In genomic region chr5:16924201-16924600, GRCh38 we compare ENCODE assay signal across 21 cellular contexts. TPM values are rescaled to one million over a fixed set of nuclear protein-coding genes. Genes with fewer than 3 reads are reported as not detected.
DNase-seq lines count a peak whose midpoint lies in the region; ATAC-seq, FAIRE-seq and TF ChIP-seq lines count a peak whose summit lies in the region.
"Had no signal": no experiment of that assay in that cellular context is flagged by ENCODE, and none has a peak within 500 bp of the region (broad histone marks: within the 10 kb centered on the region; RNA-seq: fewer than 3 reads in every experiment).

No MANE protein-coding gene starts in this region.

- no TSS peak for BruUV-seq in IMR-90 (replicated peaks; lab: Mats Ljungman, UMichigan)

- H2BK15ac ChIP-seq in IMR-90 (ENCODE audit: low read depth, low read length): no peak overlapping the region

- H3K27me3 ChIP-seq in IMR-90 (ENCODE audit: control insufficient read depth, insufficient read depth, low read length): no peaks in the 10 kb centered on the region
- no peaks in the 10 kb centered on the region for H3K27me3 ChIP-seq in small intestine (ENCODE audit: control insufficient read depth in 2 of 2, insufficient read depth in 2 of 2, low read length in 2 of 2)
- H3K27me3 ChIP-seq: SJSA1 had no signal

- TF ChIP-seq CTCF in IMR-90 (conservative IDR thresholded peaks at IDR 0.05; ENCODE audit: low read depth, low read length) (no peak), WTC11 (IDR thresholded peaks at IDR 0.05) (no peak)

- H2AFZ ChIP-seq in IMR-90 (replicated peaks; ENCODE audit: low read length, poor library complexity): no peak overlapping the region
- H2AFZ ChIP-seq: GM23338 had no signal

- no peak for FAIRE-seq in small intestine (lab: Jason Lieb, UNC)
- FAIRE-seq: D721Med, GM12891 had no signal

- H3K9me3 Mint-ChIP-seq in WTC11: no peaks in the 10 kb centered on the region
- H3K9me3 Mint-ChIP-seq: GM23338 had no signal

- WGBS in IMR-90 (ENCODE audit: extremely low coverage in 2 of 2, insufficient read length in 1 of 2), 2 experiments: 47% methylated on average over 2 of the region's 8 CpGs; no CpG with 5 or more reads in 1 of the 2 experiments
- WGBS in small intestine, 3 donors: 47 to 67% (median 52%) methylated on average over 8 of the region's 8 CpGs

- TF ChIP-seq POLR2A in IMR-90 (IDR thresholded peaks at IDR 0.05; ENCODE audit: low read depth, low read length): no peak

- in situ Hi-C loops in IMR-90 (cut with MboI; ENCODE audit: low sequenced_read_pairs): no loop called here

- H3K36me3 ChIP-seq in IMR-90 (ENCODE audit: control insufficient read depth, insufficient read depth, low read length): peaks cover 9% of the 10 kb centered on the region
- H3K36me3 ChIP-seq in small intestine (ENCODE audit: control insufficient read depth in 2 of 2, insufficient read depth in 2 of 2, low read length in 2 of 2): no peaks in the 10 kb centered on the region

- TF ChIP-seq RAD21 in IMR-90 (IDR thresholded peaks at IDR 0.05; ENCODE audit: low read length): no peak

- 0 out of 2 replicates have a peak overlapping the region, but pooled peaks have one; percentile 10 for H3K4me2 ChIP-seq in IMR-90 (ENCODE audit: low read depth, low read length)
- H3K4me2 ChIP-seq: GM23338 had no signal

- CTCF ChIA-PET in IMR-90 (lab: Yijun Ruan, JAX) (no interaction called here), WTC11 (lab: Charles Lee) (no interaction called here)

- intact Hi-C loops in IMR-90 (cut with micrococcal nuclease): no loop called here

- H3K27me3 Mint-ChIP-seq in WTC11 (ENCODE audit: low read depth): peaks cover 3% of the 10 kb centered on the region; the same call in 1 of the 2 replicates
- H3K27me3 Mint-ChIP-seq: CD8-positive, alpha-beta memory T cell had no signal

- H3K9me1 ChIP-seq in IMR-90 (ENCODE audit: insufficient read depth, low read length): peaks cover 17% of the 10 kb centered on the region

- H3K4me1 ChIP-seq in IMR-90 (ENCODE audit: control insufficient read depth, insufficient read depth, low read length): peaks cover 4% of the 10 kb centered on the region
- peaks cover 0 to 6% of the 10 kb centered on the region in 2 donors for H3K4me1 ChIP-seq in small intestine (ENCODE audit: control insufficient read depth in 2 of 2, insufficient read depth in 1 of 2, low read depth in 1 of 2, low read length in 1 of 2)

- peaks cover 97% of the 10 kb centered on the region for H4K20me1 ChIP-seq in IMR-90 (ENCODE audit: insufficient read depth, low read length)

- DNase-seq in IMR-90 (no peak), NOMO-1 (lab: John Stamatoyannopoulos, UW; ENCODE audit: unreplicated experiment in 2 of 2) (peak; percentile 47 to 83), WTC11 (ENCODE audit: low spot score) (no peak), small intestine (peak; percentile 50), HCEC 1CT (no peak), SW 1271 (lab: John Stamatoyannopoulos, UW) (no peak), NCI-H524 (lab: John Stamatoyannopoulos, UW) (no peak)
- DNase-seq: C1 segment of cervical spinal cord; CD8-positive, alpha-beta memory T cell; KBM-7; NCI-H1048; NCI-H1436; NCI-H2029; NCI-H2171; NCI-H446; NCI-H69 had no signal

- ATAC-seq in IMR-90 (ENCODE audit: low read depth) (no peak), WTC11 (no peak)
- ATAC-seq: GM23338, HCT116 had no signal

- H3K56ac ChIP-seq in IMR-90 (ENCODE audit: extremely low read depth, insufficient read depth, low read length): no peak overlapping the region

- peaks cover 0 to 47% of the 10 kb centered on the region in 2 experiments; a peak in 2 of 4 replicates for H3K79me1 ChIP-seq in IMR-90 (ENCODE audit: low read depth in 1 of 2, low read length in 2 of 2)

- no peak overlapping the region for H3K4ac ChIP-seq in IMR-90 (ENCODE audit: low read depth, low read length)

- H2BK120ac ChIP-seq in IMR-90 (ENCODE audit: low read depth, low read length): no peak overlapping the region

- H3K4me1 Mint-ChIP-seq in WTC11: peaks cover 6% of the 10 kb centered on the region
- H3K4me1 Mint-ChIP-seq: CD8-positive, alpha-beta memory T cell had no signal

- H4K91ac ChIP-seq in IMR-90 (ENCODE audit: insufficient read depth, low read depth, low read length): no peak overlapping the region

- H4K5ac ChIP-seq in IMR-90 (ENCODE audit: low read depth, low read length): no peak overlapping the region

- H3K9me3 ChIP-seq in IMR-90 (ENCODE audit: control insufficient read depth, insufficient read depth, low read length) (no peaks in the 10 kb centered on the region), small intestine (ENCODE audit: control insufficient read depth, low read depth) (no peaks in the 10 kb centered on the region)
- H3K9me3 ChIP-seq: SJSA1 had no signal

- H3K9ac ChIP-seq in IMR-90 (ENCODE audit: low read depth, low read length): no peak overlapping the region

- H3K27ac Mint-ChIP-seq in WTC11: 0 out of 2 replicates have a peak overlapping the region, but pooled peaks have one; percentile 2
- H3K27ac Mint-ChIP-seq: CD8-positive, alpha-beta memory T cell; GM23338 had no signal

- no peak overlapping the region for H3K4me3 ChIP-seq in IMR-90 (ENCODE audit: insufficient read depth, low read depth, low read length)
- H3K4me3 ChIP-seq in small intestine (ENCODE audit: low read depth in 1 of 2, low read length in 2 of 2): no peak overlapping the region
- H3K4me3 ChIP-seq: GM23338, SJSA1 had no signal

- H3K27ac ChIP-seq in IMR-90 (ENCODE audit: insufficient read depth, low read length) (no peak overlapping the region), small intestine (ENCODE audit: low read depth in 1 of 2, low read length in 1 of 2) (peak overlapping the region; percentile 27 to 66)
- H3K27ac ChIP-seq: SJSA1 had no signal

- H2AK5ac ChIP-seq in IMR-90 (ENCODE audit: low read depth, low read length): no peak overlapping the region

- POLR2A ChIA-PET in IMR-90 (lab: Charles Lee; ENCODE audit: unreplicated experiment) (no interaction called here), WTC11 (lab: Charles Lee) (no interaction called here)

- no peak overlapping the region for H3K23ac ChIP-seq in IMR-90 (ENCODE audit: low read depth, low read length)

- H3K14ac ChIP-seq in IMR-90 (replicated peaks; ENCODE audit: low read depth, low read length): no peak overlapping the region

- H3K18ac ChIP-seq in IMR-90 (ENCODE audit: low read depth, low read length): no peak overlapping the region

- H2AK9ac ChIP-seq in IMR-90 (replicated peaks; ENCODE audit: low read depth, low read length, poor library complexity): no peak overlapping the region

- no peaks in the 10 kb centered on the region; the same call in 1 of the 2 replicates for H3K36me3 Mint-ChIP-seq in WTC11
- H3K36me3 Mint-ChIP-seq: CD8-positive, alpha-beta memory T cell had no signal

- no peak overlapping the region for H2BK20ac ChIP-seq in IMR-90 (ENCODE audit: low read depth, low read length)

- dilution Hi-C loops in IMR-90 (cut with HindIII; ENCODE audit: low sequenced_read_pairs, unreplicated experiment): no loop called here

- no peak overlapping the region for H4K8ac ChIP-seq in IMR-90 (ENCODE audit: low read depth in 2 of 2, low read length in 2 of 2)

- no peak overlapping the region for H2BK5ac ChIP-seq in IMR-90 (ENCODE audit: low read depth, low read length, poor library complexity, severe bottlenecking)

- H3K4me3 Mint-ChIP-seq in WTC11: no peak overlapping the region
- H3K4me3 Mint-ChIP-seq: CD8-positive, alpha-beta memory T cell; GM23338 had no signal

TF ChIP-seq in IMR-90, 13 proteins besides CTCF, POLR2A, EP300 and RAD21:
- TF ChIP-seq BHLHE40 (IDR thresholded peaks at IDR 0.05; ENCODE audit: low read depth, low read length): no peak
- no peak for TF ChIP-seq CEBPB (IDR thresholded peaks at IDR 0.05; ENCODE audit: low read depth, low read length)
- TF ChIP-seq, protein P1, sequence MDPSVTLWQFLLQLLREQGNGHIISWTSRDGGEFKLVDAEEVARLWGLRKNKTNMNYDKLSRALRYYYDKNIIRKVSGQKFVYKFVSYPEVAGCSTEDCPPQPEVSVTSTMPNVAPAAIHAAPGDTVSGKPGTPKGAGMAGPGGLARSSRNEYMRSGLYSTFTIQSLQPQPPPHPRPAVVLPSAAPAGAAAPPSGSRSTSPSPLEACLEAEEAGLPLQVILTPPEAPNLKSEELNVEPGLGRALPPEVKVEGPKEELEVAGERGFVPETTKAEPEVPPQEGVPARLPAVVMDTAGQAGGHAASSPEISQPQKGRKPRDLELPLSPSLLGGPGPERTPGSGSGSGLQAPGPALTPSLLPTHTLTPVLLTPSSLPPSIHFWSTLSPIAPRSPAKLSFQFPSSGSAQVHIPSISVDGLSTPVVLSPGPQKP (IDR thresholded peaks at IDR 0.05; ENCODE audit: borderline replicate concordance, low read depth, low read length): no peak

TF ChIP-seq in WTC11, 78 proteins besides CTCF, POLR2A, EP300 and RAD21 (continues in another document):
- no peak for TF ChIP-seq JUN (CRISPR knock-in tag; IDR thresholded peaks at IDR 0.05)
- TF ChIP-seq, protein P2, sequence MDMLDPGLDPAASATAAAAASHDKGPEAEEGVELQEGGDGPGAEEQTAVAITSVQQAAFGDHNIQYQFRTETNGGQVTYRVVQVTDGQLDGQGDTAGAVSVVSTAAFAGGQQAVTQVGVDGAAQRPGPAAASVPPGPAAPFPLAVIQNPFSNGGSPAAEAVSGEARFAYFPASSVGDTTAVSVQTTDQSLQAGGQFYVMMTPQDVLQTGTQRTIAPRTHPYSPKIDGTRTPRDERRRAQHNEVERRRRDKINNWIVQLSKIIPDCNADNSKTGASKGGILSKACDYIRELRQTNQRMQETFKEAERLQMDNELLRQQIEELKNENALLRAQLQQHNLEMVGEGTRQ (CRISPR knock-in tag; IDR thresholded peaks at IDR 0.05): no peak
- TF ChIP-seq SP1 (CRISPR knock-in tag; conservative IDR thresholded peaks at IDR 0.05): no peak
- no peak for TF ChIP-seq ZNF263 (CRISPR knock-in tag; IDR thresholded peaks at IDR 0.05; ENCODE audit: low read depth)
- no peak for TF ChIP-seq ESRRA (CRISPR knock-in tag; IDR thresholded peaks at IDR 0.05; ENCODE audit: borderline replicate concordance)
- no peak for TF ChIP-seq OVOL2 (CRISPR knock-in tag; IDR thresholded peaks at IDR 0.05; ENCODE audit: borderline replicate concordance)
- TF ChIP-seq, protein P3, sequence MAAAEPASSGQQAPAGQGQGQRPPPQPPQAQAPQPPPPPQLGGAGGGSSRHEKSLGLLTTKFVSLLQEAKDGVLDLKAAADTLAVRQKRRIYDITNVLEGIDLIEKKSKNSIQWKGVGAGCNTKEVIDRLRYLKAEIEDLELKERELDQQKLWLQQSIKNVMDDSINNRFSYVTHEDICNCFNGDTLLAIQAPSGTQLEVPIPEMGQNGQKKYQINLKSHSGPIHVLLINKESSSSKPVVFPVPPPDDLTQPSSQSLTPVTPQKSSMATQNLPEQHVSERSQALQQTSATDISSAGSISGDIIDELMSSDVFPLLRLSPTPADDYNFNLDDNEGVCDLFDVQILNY (CRISPR knock-in tag; IDR thresholded peaks at IDR 0.05): no peak
- no peak for TF ChIP-seq EMX1 (CRISPR knock-in tag; IDR thresholded peaks at IDR 0.05)

RNA-seq across cellular contexts. Expression of gene MYO10, which starts 11.9 kb away (rescaled TPM):
- total RNA-seq in IMR-90 (2012; rRNA removed): 93.0 and 115 TPM in 2 replicates
- polyA plus RNA-seq in IMR-90 (2012; rRNA removed): 39.9 and 41.9 TPM in 2 replicates
- 30.6 and 53.6 TPM in 2 replicates for polyA plus RNA-seq in IMR-90 (2012; cell fraction: cytosol; rRNA removed)
- 35.4 and 54.4 TPM in 2 replicates for polyA plus RNA-seq in IMR-90 (2012; cell fraction: nucleus; rRNA removed; ENCODE audit: low replicate concordance)
- 89.8 to 90.8 TPM (median 90.7 TPM) in 3 replicates for total RNA-seq in WTC11 (2021)
- polyA plus RNA-seq in small intestine: 10 to 100 TPM; 10.3 to 22.5 (median 14.9) TPM
- polyA plus RNA-seq: CD8-positive, alpha-beta memory T cell had no signal

Comparison
In these comparisons a context has a peak if more than half of its experiments do, and no peak if none do; other contexts are left out.
1. DNase-seq: peak in NOMO-1 (2 of 2) and small intestine (single experiment); none in IMR-90 (single experiment), WTC11 (single experiment), HCEC 1CT (single experiment), SW 1271 (0 of 2) and NCI-H524 (0 of 2).